In the genomic region with DNA sequence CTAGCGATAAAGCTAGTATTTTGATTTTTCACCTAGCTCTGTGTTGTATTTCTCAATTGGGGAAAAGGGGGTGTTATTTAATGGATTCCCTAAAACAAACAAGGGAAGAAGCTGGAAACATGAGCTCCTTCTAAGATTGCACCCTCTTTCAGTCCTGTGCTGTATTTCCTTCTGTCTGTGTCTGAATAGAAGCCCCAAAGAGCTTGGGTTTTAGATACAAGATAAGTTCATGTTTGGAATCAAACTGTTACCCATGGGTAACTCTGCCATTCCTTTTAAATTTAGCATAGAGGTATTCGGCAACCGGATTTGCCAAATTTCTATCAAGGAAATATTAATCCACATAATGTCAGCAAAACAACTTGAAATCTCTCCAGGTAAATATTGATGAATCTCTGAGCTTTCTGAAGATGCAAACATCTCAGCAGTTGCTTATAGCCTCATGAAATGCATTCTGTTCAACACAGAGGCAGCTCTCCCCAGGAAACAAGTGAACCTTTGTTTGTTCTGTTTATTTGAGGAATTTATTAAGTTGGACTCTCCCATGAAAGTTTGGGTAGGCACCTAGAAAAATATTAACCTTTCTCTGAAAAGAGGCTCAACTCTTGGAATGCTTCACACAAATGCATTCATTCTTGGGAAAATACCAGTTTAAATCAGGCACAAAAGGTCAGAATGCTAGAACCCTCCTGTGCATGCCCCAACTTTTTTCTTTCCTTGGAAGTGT, we compare ENCODE assay signal across 1 cellular context.
TF ChIP-seq lines count a peak whose summit lies in the region.

No MANE protein-coding gene starts in this region.

TF ChIP-seq in HepG2, 621 proteins besides CTCF, POLR2A, EP300 and RAD21 (continued from another document):
- TF ChIP-seq FOXP1 (IDR thresholded peaks at IDR 0.05) (no peak), FOXP1 (CRISPR knock-in tag; IDR thresholded peaks at IDR 0.05) (peak; percentile 90), RARA (CRISPR knock-in tag; IDR thresholded peaks at IDR 0.05) (peak; percentile 73), ARID2 (CRISPR knock-in tag; IDR thresholded peaks at IDR 0.05; ENCODE audit: borderline replicate concordance) (no peak), ETV5 (CRISPR knock-in tag; IDR thresholded peaks at IDR 0.05; ENCODE audit: borderline replicate concordance) (peak; percentile 14; the same call in 1 of the 2 replicates), ATAD3A (CRISPR knock-in tag; IDR thresholded peaks at IDR 0.05) (no peak), SALL1 (CRISPR knock-in tag; IDR thresholded peaks at IDR 0.05) (peak; percentile 84; the same call in 1 of the 2 replicates), HMG20A (CRISPR knock-in tag; IDR thresholded peaks at IDR 0.05; ENCODE audit: borderline replicate concordance) (peak; percentile 75; the same call in 1 of the 2 replicates), GATAD1 (CRISPR knock-in tag; IDR thresholded peaks at IDR 0.05) (no peak)
- TF ChIP-seq, protein P1, sequence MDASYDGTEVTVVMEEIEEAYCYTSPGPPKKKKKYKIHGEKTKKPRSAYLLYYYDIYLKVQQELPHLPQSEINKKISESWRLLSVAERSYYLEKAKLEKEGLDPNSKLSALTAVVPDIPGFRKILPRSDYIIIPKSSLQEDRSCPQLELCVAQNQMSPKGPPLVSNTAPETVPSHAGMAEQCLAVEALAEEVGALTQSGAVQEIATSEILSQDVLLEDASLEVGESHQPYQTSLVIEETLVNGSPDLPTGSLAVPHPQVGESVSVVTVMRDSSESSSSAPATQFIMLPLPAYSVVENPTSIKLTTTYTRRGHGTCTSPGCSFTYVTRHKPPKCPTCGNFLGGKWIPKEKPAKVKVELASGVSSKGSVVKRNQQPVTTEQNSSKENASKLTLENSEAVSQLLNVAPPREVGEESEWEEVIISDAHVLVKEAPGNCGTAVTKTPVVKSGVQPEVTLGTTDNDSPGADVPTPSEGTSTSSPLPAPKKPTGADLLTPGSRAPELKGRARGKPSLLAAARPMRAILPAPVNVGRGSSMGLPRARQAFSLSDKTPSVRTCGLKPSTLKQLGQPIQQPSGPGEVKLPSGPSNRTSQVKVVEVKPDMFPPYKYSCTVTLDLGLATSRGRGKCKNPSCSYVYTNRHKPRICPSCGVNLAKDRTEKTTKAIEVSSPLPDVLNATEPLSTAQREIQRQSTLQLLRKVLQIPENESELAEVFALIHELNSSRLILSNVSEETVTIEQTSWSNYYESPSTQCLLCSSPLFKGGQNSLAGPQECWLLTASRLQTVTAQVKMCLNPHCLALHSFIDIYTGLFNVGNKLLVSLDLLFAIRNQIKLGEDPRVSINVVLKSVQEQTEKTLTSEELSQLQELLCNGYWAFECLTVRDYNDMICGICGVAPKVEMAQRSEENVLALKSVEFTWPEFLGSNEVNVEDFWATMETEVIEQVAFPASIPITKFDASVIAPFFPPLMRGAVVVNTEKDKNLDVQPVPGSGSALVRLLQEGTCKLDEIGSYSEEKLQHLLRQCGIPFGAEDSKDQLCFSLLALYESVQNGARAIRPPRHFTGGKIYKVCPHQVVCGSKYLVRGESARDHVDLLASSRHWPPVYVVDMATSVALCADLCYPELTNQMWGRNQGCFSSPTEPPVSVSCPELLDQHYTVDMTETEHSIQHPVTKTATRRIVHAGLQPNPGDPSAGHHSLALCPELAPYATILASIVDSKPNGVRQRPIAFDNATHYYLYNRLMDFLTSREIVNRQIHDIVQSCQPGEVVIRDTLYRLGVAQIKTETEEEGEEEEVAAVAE (CRISPR knock-in tag; IDR thresholded peaks at IDR 0.05; ENCODE audit: borderline replicate concordance) = peak; percentile 23; the same call in 1 of the 2 replicates
